12 cellular contexts compared by ENCODE assay signal in genomic region chr20:40954521-40955165, GRCh38.
"Had no signal": no experiment of that assay in that cellular context is flagged by ENCODE, and none has a peak within 500 bp of the region (broad histone marks: within the 10 kb centered on the region; RNA-seq: fewer than 3 reads in every experiment).

No MANE protein-coding gene starts in this region.

- H3K27ac ChIP-seq: parathyroid adenoma, right atrium auricular region, suprapubic skin, transverse colon had no signal

- H3K27me3 ChIP-seq: right atrium auricular region, suprapubic skin, transverse colon had no signal

- H3K9me3 ChIP-seq: suprapubic skin, transverse colon had no signal

- H3K4me1 ChIP-seq: right atrium auricular region, suprapubic skin, transverse colon had no signal

- H2AFZ ChIP-seq: parathyroid adenoma had no signal

- H3K9ac ChIP-seq: parathyroid adenoma had no signal

- DNase-seq: central memory CD4-positive, alpha-beta T cell; effector memory CD4-positive, alpha-beta T cell; erythroblast; kidney; natural killer cell; stimulated activated CD4-positive, alpha-beta T cell treated with anti-CD3 and anti-CD28 coated beads, Interleukin-2, amount 100 ng/mL, for 24 hours; stimulated activated CD4-positive, alpha-beta T cell treated with anti-CD3 and anti-CD28 coated beads, Interleukin-4, amount 100 ng/mL, for 4 hours; transverse colon had no signal

- H3K79me2 ChIP-seq: parathyroid adenoma had no signal

- H3K4me3 ChIP-seq: lung, right atrium auricular region, suprapubic skin, transverse colon had no signal

- H3K36me3 ChIP-seq: right atrium auricular region, suprapubic skin, transverse colon had no signal
